In genomic region chr6:111030008-111031006, GRCh38 we compare ENCODE assay signal across 10 cellular contexts. TPM values are rescaled to one million over a fixed set of nuclear protein-coding genes. Genes with fewer than 3 reads are reported as not detected.
DNase-seq lines count a peak whose midpoint lies in the region; ATAC-seq and TF ChIP-seq lines count a peak whose summit lies in the region.
"Had no signal": no experiment of that assay in that cellular context is flagged by ENCODE, and none has a peak within 500 bp of the region (broad histone marks: within the 10 kb centered on the region; RNA-seq: fewer than 3 reads in every experiment).

No MANE protein-coding gene starts in this region.

- peaks cover 4% of the 10 kb centered on the region for H3K23me2 ChIP-seq in H9 (ENCODE audit: insufficient read length, low read depth, low read length, poor library complexity, severe bottlenecking)

- H3K79me2 ChIP-seq in H9 (ENCODE audit: insufficient read depth, low read length) (no peaks in the 10 kb centered on the region), trophoblast cell (ENCODE audit: control insufficient read depth, insufficient read depth, low read length, poor library complexity) (no peaks in the 10 kb centered on the region)

- H2BK20ac ChIP-seq in H9 (ENCODE audit: low read depth, low read length, poor library complexity, severe bottlenecking), result no peak overlapping the region

- H3K9ac ChIP-seq in H9 (ENCODE audit: extremely low read depth, insufficient read length, low read length) (no peak overlapping the region), trophoblast cell (ENCODE audit: low read length) (no peak overlapping the region)
- H3K9ac ChIP-seq: neural progenitor cell had no signal

- H4K5ac ChIP-seq in H9 (ENCODE audit: insufficient read length, low read depth, low read length), result no peak overlapping the region

- H2BK120ac ChIP-seq in H9 (ENCODE audit: low read depth, low read length, poor library complexity, severe bottlenecking), result no peak overlapping the region
- peak overlapping the region; percentile 61 for H2BK120ac ChIP-seq in trophoblast cell (ENCODE audit: insufficient read depth, low read length, poor library complexity)

- H2BK12ac ChIP-seq in H9 (ENCODE audit: insufficient read length, low read depth, low read length) (no peak overlapping the region), trophoblast cell (ENCODE audit: low read length) (peak overlapping the region; percentile 50)

- H3K4ac ChIP-seq in H9 (ENCODE audit: low read depth, low read length) (no peak overlapping the region), trophoblast cell (ENCODE audit: low read depth, low read length) (no peak overlapping the region)

- ATAC-seq in HG02678 (IDR thresholded peaks at IDR 0.05; ENCODE audit: unreplicated experiment), result no peak

- H3K27me3 ChIP-seq in H9 (ENCODE audit: insufficient read depth, low read length) (no peaks in the 10 kb centered on the region), trophoblast cell (ENCODE audit: insufficient read depth, low read length) (no peaks in the 10 kb centered on the region)
- H3K27me3 ChIP-seq: neural progenitor cell had no signal

- TF ChIP-seq CTCF in H9 (conservative IDR thresholded peaks at IDR 0.05) (no peak), GM10266 (IDR thresholded peaks at IDR 0.05; ENCODE audit: control insufficient read depth, insufficient read depth, low read depth, missing control alignments) (no peak), lower leg skin (IDR thresholded peaks at IDR 0.05) (no peak)

- no peak overlapping the region for H4K12ac ChIP-seq in trophoblast cell (ENCODE audit: low read depth, low read length)

- H2AFZ ChIP-seq in H9 (ENCODE audit: low read length) (no peak overlapping the region), trophoblast cell (ENCODE audit: insufficient read depth, low read length, poor library complexity) (no peak overlapping the region)
- H2AFZ ChIP-seq: neural progenitor cell had no signal

- no peaks in the 10 kb centered on the region for H4K20me1 ChIP-seq in H9 (ENCODE audit: control insufficient read depth, insufficient read depth, insufficient read length)

- DNase-seq in H9, result no peak
- DNase-seq in NCI-H2227 (lab: John Stamatoyannopoulos, UW; ENCODE audit: unreplicated experiment), result peak; percentile 61
- DNase-seq in fibroblast of the conjunctiva (ENCODE audit: low read depth), result peak; percentile 50
- no peak for DNase-seq in trophoblast cell
- no peak for DNase-seq in GM10266 (ENCODE audit: extremely low spot score)
- no peak for DNase-seq in lower leg skin (ENCODE audit: low spot score in 2 of 2)
- no peak for DNase-seq in ureter (ENCODE audit: low spot score)
- DNase-seq: activated effector memory CD4-positive, alpha-beta T cell treated with Interleukin-2 at 50 U/mL for 16 hours had no signal

- intact Hi-C loops in lower leg skin (cut with DNase I; ENCODE audit: low total_unique reads), result no loop called here

- H3K4me1 ChIP-seq in H9 (ENCODE audit: insufficient read depth, low read length) (peaks cover 3% of the 10 kb centered on the region; the same call in 1 of the 2 replicates), trophoblast cell (ENCODE audit: control insufficient read depth in 1 of 2, insufficient read depth in 2 of 2, low read length in 2 of 2) (peaks cover 5 to 11% of the 10 kb centered on the region in 2 experiments)

- no peak overlapping the region for H3K4me2 ChIP-seq in H9 (ENCODE audit: insufficient read depth, insufficient read length, low read length)
- H3K4me2 ChIP-seq in trophoblast cell (ENCODE audit: low read length), result no peak overlapping the region
- H3K4me2 ChIP-seq: neural progenitor cell had no signal

- no CpG with 5 or more reads among the region's 12 CpGs for WGBS in H9 (ENCODE audit: extremely low coverage, insufficient read length, low lambda C conversion rate)
- WGBS in trophoblast cell (ENCODE audit: extremely low coverage, insufficient coverage, insufficient read length), result no CpG with 5 or more reads among the region's 12 CpGs
- 30 to 33% methylated on average over 12 of the region's 12 CpGs for WGBS in lower leg skin, 2 donors

- no peak overlapping the region for H3K56ac ChIP-seq in H9 (ENCODE audit: insufficient read length, low read depth, low read length)

- no peak overlapping the region for H3T11ph ChIP-seq in H9 (ENCODE audit: low read length)

- H3K9me3 ChIP-seq in H9 (ENCODE audit: control insufficient read depth, low read depth, low read length), result no peaks in the 10 kb centered on the region
- H3K9me3 ChIP-seq in trophoblast cell (ENCODE audit: insufficient read depth, low read depth, low read length), result no peaks in the 10 kb centered on the region

- no peaks in the 10 kb centered on the region; a peak in 1 of 5 replicates for H3K9me3 Mint-ChIP-seq in H9
- H3K9me3 Mint-ChIP-seq: neural progenitor cell had no signal

- no peaks in the 10 kb centered on the region for H3K79me1 ChIP-seq in H9 (ENCODE audit: insufficient read depth, low read depth, low read length, poor library complexity, severe bottlenecking)
- peaks cover 9% of the 10 kb centered on the region for H3K79me1 ChIP-seq in trophoblast cell (ENCODE audit: low read length)

- H3K27ac ChIP-seq in H9 (ENCODE audit: insufficient read length, low read depth, low read length) (no peak overlapping the region), trophoblast cell (ENCODE audit: low read depth, low read length) (no peak overlapping the region)
- H3K27ac ChIP-seq: neural progenitor cell had no signal

- no peak overlapping the region for H2BK15ac ChIP-seq in H9 (ENCODE audit: low read depth, low read length)

- H3K4me3 Mint-ChIP-seq in H9, result no peak overlapping the region
- H3K4me3 Mint-ChIP-seq: neural progenitor cell had no signal

- no peak overlapping the region for H2AK5ac ChIP-seq in H9 (ENCODE audit: insufficient read length, low read length)
- no peak overlapping the region for H2AK5ac ChIP-seq in trophoblast cell (ENCODE audit: low read length)

- TF ChIP-seq POLR2A in lower leg skin (IDR thresholded peaks at IDR 0.05), result no peak

- no peak overlapping the region for H2BK5ac ChIP-seq in H9 (ENCODE audit: insufficient read length, low read length)
- no peak overlapping the region for H2BK5ac ChIP-seq in trophoblast cell (ENCODE audit: low read depth, low read length, poor library complexity)

- peaks cover 29 to 30% of the 10 kb centered on the region in 2 experiments for H3K4me1 Mint-ChIP-seq in H9

- H3K27ac Mint-ChIP-seq in H9, result peak overlapping the region; percentile 6 to 49 (median 17); a peak in 3 of 7 replicates
- H3K27ac Mint-ChIP-seq: neural progenitor cell had no signal

- H3K14ac ChIP-seq in H9 (ENCODE audit: insufficient read depth, low read length) (no peak overlapping the region; the same call in 1 of the 2 replicates), trophoblast cell (ENCODE audit: low read length) (peak overlapping the region; percentile 73)

- H3K23ac ChIP-seq in H9 (ENCODE audit: insufficient read length, low read depth, low read length), result no peak overlapping the region
- H3K23ac ChIP-seq in trophoblast cell (ENCODE audit: low read length), result no peak overlapping the region

- H3K4me3 ChIP-seq in trophoblast cell (ENCODE audit: low read depth, low read length) (no peak overlapping the region), lower leg skin (ENCODE audit: low read depth, poor library complexity, severe bottlenecking) (no peak overlapping the region)
- H3K4me3 ChIP-seq: neural progenitor cell had no signal

- peaks cover 2 to 8% of the 10 kb centered on the region in 2 experiments for H3K36me3 ChIP-seq in trophoblast cell (ENCODE audit: control insufficient read depth in 1 of 2, insufficient read depth in 2 of 2, low read length in 2 of 2)

- no peak overlapping the region for H4K91ac ChIP-seq in H9 (ENCODE audit: insufficient read length, low read depth, low read length)
- no peak overlapping the region for H4K91ac ChIP-seq in trophoblast cell (ENCODE audit: low read depth, low read length)

- H4K8ac ChIP-seq in H9 (replicated peaks; ENCODE audit: insufficient read length, low read depth, low read length), result no peak overlapping the region
- H4K8ac ChIP-seq in trophoblast cell (ENCODE audit: low read depth, low read length), result peak overlapping the region; percentile 53

- H3K36me3 Mint-ChIP-seq in H9 (ENCODE audit: insufficient read depth in 1 of 3, low read depth in 3 of 3), result peaks cover 12 to 25% (median 21%) of the 10 kb centered on the region in 3 experiments; a peak in 6 of 7 replicates

- H3K27me3 Mint-ChIP-seq in H9 (ENCODE audit: low read depth), result no peaks in the 10 kb centered on the region

- H3K18ac ChIP-seq in H9 (ENCODE audit: insufficient read length, low read depth, low read length) (no peak overlapping the region), trophoblast cell (ENCODE audit: low read length) (no peak overlapping the region)

RNA-seq across cellular contexts. Expression of gene RPF2, which starts 48.5 kb away (rescaled TPM):
- total RNA-seq in H9 (2021) (77.2 and 78.3 TPM in 2 replicates), lower leg skin (10 to 100 TPM; 12.9 to 22.3 (median 14.1) TPM), ureter (33.0 TPM)
- polyA plus RNA-seq in trophoblast cell (2013), result 34.5 and 35.5 TPM in 2 replicates

RNA-seq across cellular contexts. Expression of gene SLC16A10, which starts 57.0 kb away (rescaled TPM):
- total RNA-seq in H9 (2021) (9.3 and 11.4 TPM in 2 replicates), lower leg skin (10 to 100 TPM; 35.6 to 50.9 (median 43.9) TPM), ureter (1.8 TPM)
- polyA plus RNA-seq in trophoblast cell (2013), result 2.0 and 2.4 TPM in 2 replicates

Comparison
In these comparisons a context has a peak if more than half of its experiments do, and no peak if none do; other contexts are left out.
1. DNase-seq: peak in NCI-H2227 (single experiment) and fibroblast of the conjunctiva (single experiment); none in H9 (single experiment), trophoblast cell (0 of 2), GM10266 (single experiment), lower leg skin (0 of 2) and ureter (single experiment).